Comparison of ENCODE assay signal across 13 cellular contexts in genomic region chr19:4721196-4721595, GRCh38. TPM values are rescaled to one million over a fixed set of nuclear protein-coding genes. Genes with fewer than 3 reads are reported as not detected.
A peak's percentile ranks its signal among the peaks of the same experiment; 100 is the strongest.
DNase-seq lines count a peak whose midpoint lies in the region; ATAC-seq and TF ChIP-seq lines count a peak whose summit lies in the region.
"Had no signal": no experiment of that assay in that cellular context is flagged by ENCODE, and none has a peak within 500 bp of the region (broad histone marks: within the 10 kb centered on the region; RNA-seq: fewer than 3 reads in every experiment).

No MANE protein-coding gene starts in this region.

- peaks cover 28% of the 10 kb centered on the region for H3K36me3 ChIP-seq in CD8-positive, alpha-beta memory T cell (ENCODE audit: insufficient read depth, low read length)

- H3K4me1 Mint-ChIP-seq in CD8-positive, alpha-beta memory T cell = peaks cover 28 to 52% (median 31%) of the 10 kb centered on the region in 3 donors
- H3K4me1 Mint-ChIP-seq in IgD-negative memory B cell (peaks cover 16 to 23% (median 20%) of the 10 kb centered on the region in 3 donors), natural killer cell (peaks cover 32 to 55% of the 10 kb centered on the region in 2 donors)
- H3K4me1 Mint-ChIP-seq in activated naive CD8-positive, alpha-beta T cell treated with anti-CD3 and anti-CD28 coated beads, Interleukin-2, amount 10 ng/mL, durations not matched to agents 7 days and 5 days = peaks cover 30% of the 10 kb centered on the region

- POLR2A ChIA-PET in CD8-positive, alpha-beta memory T cell (lab: Charles Lee) = interaction anchor here (0.5 kb wide), 1 partner anchor 182 kb away, joined by 4 read pairs; no protein-coding TSS in a partner anchor
- POLR2A ChIA-PET in activated naive CD8-positive, alpha-beta T cell treated with anti-CD3 and anti-CD28 coated beads, Interleukin-2, amount 10 ng/mL, durations not matched to agents 7 days and 5 days (lab: Charles Lee) = interaction anchor here (0.5 kb wide), 1 partner anchor 887 kb away, joined by 3 read pairs; no protein-coding TSS in a partner anchor

- CTCF ChIA-PET in CD8-positive, alpha-beta memory T cell (lab: Charles Lee) = interaction anchor here (1.0 kb wide), 1 partner anchor 70 kb away, joined by 4 read pairs; no protein-coding TSS in a partner anchor

- no peak for DNase-seq in CD8-positive, alpha-beta memory T cell
- DNase-seq in activated naive CD8-positive, alpha-beta T cell treated with anti-CD3 and anti-CD28 coated beads, Interleukin-2, amount 10 ng/mL, durations not matched to agents 7 days and 5 days = no peak
- DNase-seq in natural killer cell (no peak), NCI-H146 treated with DMSO at 0.1 percent for 48 hours (lab: John Stamatoyannopoulos, UW; ENCODE audit: unreplicated experiment) (no peak), NCI-H774 (lab: John Stamatoyannopoulos, UW) (no peak)
- DNase-seq: erythroblast, NCI-H1930, NCI-H524 treated with DMSO at 0.1 percent for 48 hours, T-helper 9 cell, upper lobe of right lung had no signal

- peaks cover 4 to 11% of the 10 kb centered on the region in 2 donors for H3K27me3 Mint-ChIP-seq in CD8-positive, alpha-beta memory T cell
- H3K27me3 Mint-ChIP-seq in IgD-negative memory B cell (peaks cover 3% of the 10 kb centered on the region), natural killer cell (ENCODE audit: low read depth in 2 of 2) (peaks cover 0 to 3% of the 10 kb centered on the region in 2 donors)
- peaks cover 2% of the 10 kb centered on the region for H3K27me3 Mint-ChIP-seq in activated naive CD8-positive, alpha-beta T cell treated with anti-CD3 and anti-CD28 coated beads, Interleukin-2, amount 10 ng/mL, durations not matched to agents 7 days and 5 days

- intact Hi-C loops in natural killer cell (cut with micrococcal nuclease) = loop anchor here (5.0 kb wide), 1 partner anchor 1181 kb away; the partner anchor contains the start of genes NDUFA11 and VMAC

- peaks cover 0 to 63% (median 4%) of the 10 kb centered on the region in 3 donors for H3K36me3 Mint-ChIP-seq in CD8-positive, alpha-beta memory T cell
- H3K36me3 Mint-ChIP-seq in IgD-negative memory B cell (no peaks in the 10 kb centered on the region), natural killer cell (no peaks in the 10 kb centered on the region)
- peaks cover 17% of the 10 kb centered on the region for H3K36me3 Mint-ChIP-seq in activated naive CD8-positive, alpha-beta T cell treated with anti-CD3 and anti-CD28 coated beads, Interleukin-2, amount 10 ng/mL, durations not matched to agents 7 days and 5 days

- H3K27ac ChIP-seq in CD8-positive, alpha-beta memory T cell (ENCODE audit: low read depth, low read length) = no peak overlapping the region

- H3K9me3 ChIP-seq in CD8-positive, alpha-beta memory T cell (ENCODE audit: low read length) = no peaks in the 10 kb centered on the region
- H3K9me3 ChIP-seq: upper lobe of right lung had no signal

- TF ChIP-seq CTCF in natural killer cell (IDR thresholded peaks at IDR 0.05) = no peak

- H3K4me1 ChIP-seq in CD8-positive, alpha-beta memory T cell (ENCODE audit: insufficient read depth, low read length) = peaks cover 29% of the 10 kb centered on the region

- no peak overlapping the region for H3K4me3 ChIP-seq in CD8-positive, alpha-beta memory T cell (ENCODE audit: low read length)

- no peaks in the 10 kb centered on the region for H3K27me3 ChIP-seq in CD8-positive, alpha-beta memory T cell (ENCODE audit: insufficient read depth, low read length, poor library complexity, severe bottlenecking)
- H3K27me3 ChIP-seq: upper lobe of right lung had no signal

- peak overlapping the region in 2 of 8 donors; percentile 32 to 67 for H3K27ac Mint-ChIP-seq in CD8-positive, alpha-beta memory T cell
- H3K27ac Mint-ChIP-seq in IgD-negative memory B cell (peak overlapping the region in 2 of 3 donors; percentile 57 to 100), natural killer cell (peak overlapping the region in 1 of 2 donors; percentile 98)
- no peak overlapping the region for H3K27ac Mint-ChIP-seq in activated naive CD8-positive, alpha-beta T cell treated with anti-CD3 and anti-CD28 coated beads, Interleukin-2, amount 10 ng/mL, durations not matched to agents 7 days and 5 days

- H3K9me3 Mint-ChIP-seq in CD8-positive, alpha-beta memory T cell = peaks cover 0 to 8% (median 8%) of the 10 kb centered on the region in 5 donors
- peaks cover 0 to 9% (median 0%) of the 10 kb centered on the region in 3 donors for H3K9me3 Mint-ChIP-seq in IgD-negative memory B cell
- peaks cover 1% of the 10 kb centered on the region for H3K9me3 Mint-ChIP-seq in activated naive CD8-positive, alpha-beta T cell treated with anti-CD3 and anti-CD28 coated beads, Interleukin-2, amount 10 ng/mL, durations not matched to agents 7 days and 5 days
- H3K9me3 Mint-ChIP-seq in natural killer cell = no peaks in the 10 kb centered on the region

- ATAC-seq in activated naive CD8-positive, alpha-beta T cell treated with anti-CD3 and anti-CD28 coated beads, Interleukin-2, amount 10 ng/mL, durations not matched to agents 7 days and 5 days (ENCODE audit: low read depth) = no peak
- ATAC-seq in natural killer cell = no peak
- ATAC-seq in GM19467 (IDR thresholded peaks at IDR 0.05; ENCODE audit: unreplicated experiment) = no peak
- no peak for ATAC-seq in GM18868 (IDR thresholded peaks at IDR 0.05; ENCODE audit: unreplicated experiment)
- ATAC-seq: upper lobe of right lung had no signal

- H3K4me3 Mint-ChIP-seq in CD8-positive, alpha-beta memory T cell = peak overlapping the region; percentile 83 to 94 (median 90)
- H3K4me3 Mint-ChIP-seq in IgD-negative memory B cell (peak overlapping the region; percentile 21 to 98 (median 53)), natural killer cell (peak overlapping the region; percentile 95)
- peak overlapping the region; percentile 100 for H3K4me3 Mint-ChIP-seq in activated naive CD8-positive, alpha-beta T cell treated with anti-CD3 and anti-CD28 coated beads, Interleukin-2, amount 10 ng/mL, durations not matched to agents 7 days and 5 days

RNA-seq across cellular contexts. Expression of gene DPP9, which starts 2.4 kb away (rescaled TPM):
- 100 to 1,000 TPM; 105 TPM for total RNA-seq in CD8-positive, alpha-beta memory T cell
- 32.1 TPM for polyA plus RNA-seq in CD8-positive, alpha-beta memory T cell
- polyA plus RNA-seq in IgD-negative memory B cell = 40.5 TPM
- total RNA-seq in activated naive CD8-positive, alpha-beta T cell treated with anti-CD3 and anti-CD28 coated beads, Interleukin-2, amount 10 ng/mL, durations not matched to agents 7 days and 5 days = 10 to 100 TPM; 91.7 TPM
- total RNA-seq in natural killer cell = 100 to 1,000 TPM; 133 to 183 (median 165) TPM

RNA-seq across cellular contexts. Expression of gene MYDGF, which starts 51.1 kb away (rescaled TPM):
- 10 to 100 TPM; 83.2 to 88.6 TPM for total RNA-seq in CD8-positive, alpha-beta memory T cell
- 146 TPM for polyA plus RNA-seq in CD8-positive, alpha-beta memory T cell
- polyA plus RNA-seq in IgD-negative memory B cell = 100 TPM
- total RNA-seq in activated naive CD8-positive, alpha-beta T cell treated with anti-CD3 and anti-CD28 coated beads, Interleukin-2, amount 10 ng/mL, durations not matched to agents 7 days and 5 days = 10 to 100 TPM; 33.3 to 34.8 TPM
- 10 to 100 TPM; 36.9 to 41.8 (median 37.2) TPM for total RNA-seq in natural killer cell
